Comparison of ENCODE assay signal across 11 cellular contexts in genomic region chr13:23428183-23428528, GRCh38. TPM values are rescaled to one million over a fixed set of nuclear protein-coding genes. Genes with fewer than 3 reads are reported as not detected.
DNase-seq lines count a peak whose midpoint lies in the region; ATAC-seq and TF ChIP-seq lines count a peak whose summit lies in the region.
"Had no signal": no experiment of that assay in that cellular context is flagged by ENCODE, and none has a peak within 500 bp of the region (broad histone marks: within the 10 kb centered on the region; RNA-seq: fewer than 3 reads in every experiment).

No MANE protein-coding gene starts in this region.

- H3K9ac ChIP-seq in PC-3 (ENCODE audit: low read length): peak overlapping the region; percentile 32; the same call in 1 of the 2 replicates

- ATAC-seq in PC-3: no peak

- H3K36me3 ChIP-seq in PC-3 (ENCODE audit: low read depth, low read length) (no peaks in the 10 kb centered on the region), mesodermal cell (ENCODE audit: control insufficient read depth, insufficient read depth, low read length) (no peaks in the 10 kb centered on the region)

- intact Hi-C loops in PC-3 (cut with micrococcal nuclease): loop anchor here (5.0 kb wide), 1 partner anchor 51 kb away; no protein-coding TSS in a partner anchor

- no peaks in the 10 kb centered on the region for H3K27me3 ChIP-seq in PC-3 (ENCODE audit: low read length)

- POLR2A ChIA-PET in PC-3 (lab: Charles Lee; ENCODE audit: unreplicated experiment): no interaction called here

- TF ChIP-seq CTCF in PC-3 (conservative IDR thresholded peaks at IDR 0.05; ENCODE audit: low read depth, low read length) (no peak), coronary artery (IDR thresholded peaks at IDR 0.05) (no peak)

- H3K79me2 ChIP-seq in PC-3 (ENCODE audit: low read length): no peaks in the 10 kb centered on the region

- H3K4me2 ChIP-seq in PC-3 (ENCODE audit: low read length): peak overlapping the region; percentile 69

- no peaks in the 10 kb centered on the region for H4K20me1 ChIP-seq in PC-3 (ENCODE audit: low read length)

- peak overlapping the region; percentile 60; the same call in 1 of the 2 replicates for H2AFZ ChIP-seq in PC-3 (ENCODE audit: low read length)

- H3K4me1 ChIP-seq in PC-3 (ENCODE audit: insufficient read depth, low read length): peaks cover 20% of the 10 kb centered on the region
- peaks cover 15% of the 10 kb centered on the region for H3K4me1 ChIP-seq in mesodermal cell (ENCODE audit: control insufficient read depth, insufficient read depth, low read length, poor library complexity, severe bottlenecking)

- no peak overlapping the region for H3K4me3 ChIP-seq in PC-3 (ENCODE audit: low read length)
- peak overlapping the region; percentile 56 for H3K4me3 ChIP-seq in coronary artery
- no peak overlapping the region for H3K4me3 ChIP-seq in mesodermal cell (ENCODE audit: extremely low read depth, insufficient read depth, low read length, poor library complexity, severe bottlenecking)

- 82 to 95% methylated on average over 3 of the region's 6 CpGs for WGBS in mesodermal cell (ENCODE audit: insufficient coverage in 2 of 2), 2 experiments

- peak overlapping the region; percentile 83 for H3K27ac ChIP-seq in PC-3 (ENCODE audit: low read length)
- peak overlapping the region; percentile 73 to 89 for H3K27ac ChIP-seq in coronary artery
- peak overlapping the region; percentile 46 for H3K27ac ChIP-seq in mesodermal cell (ENCODE audit: low read depth, low read length, severe bottlenecking)

- H3F3A ChIP-seq in PC-3 (ENCODE audit: low read length, unreplicated experiment): no peaks in the 10 kb centered on the region

- CTCF ChIA-PET in PC-3 (lab: Charles Lee): no interaction called here

- no peaks in the 10 kb centered on the region for H3K9me2 ChIP-seq in PC-3 (replicated peaks; ENCODE audit: low read length)

- DNase-seq in PC-3 (no peak), coronary artery (ENCODE audit: low spot score) (no peak), stromal cell of bone marrow (ENCODE audit: low read depth) (peak; percentile 33), NCI-H187 (lab: John Stamatoyannopoulos, UW) (no peak), RPMI8226 (no peak), inferior parietal cortex (ENCODE audit: extremely low spot score) (no peak)
- DNase-seq in stimulated activated CD4-positive, alpha-beta T cell treated with anti-CD3 and anti-CD28 coated beads, Interleukin-2, amount 100 ng/mL, for 24 hours: no peak
- DNase-seq: amygdala, islet precursor cell, MM.1S had no signal

- no peaks in the 10 kb centered on the region for H3K9me3 ChIP-seq in PC-3 (ENCODE audit: low read length)
- H3K9me3 ChIP-seq in mesodermal cell (ENCODE audit: control insufficient read depth, low read length): no peaks in the 10 kb centered on the region

- no TSS peak for BruUV-seq in PC-3 (replicated peaks; lab: Mats Ljungman, UMichigan)

RNA-seq across cellular contexts. Expression of gene SACS, which starts 5.3 kb away (rescaled TPM):
- total RNA-seq in PC-3 (2014; rRNA removed): 31.6 and 85.2 TPM in 2 replicates
- polyA plus RNA-seq in mesodermal cell (2013, experiment 1 of 2): 25.5 TPM
- polyA plus RNA-seq in mesodermal cell (2013, experiment 2 of 2): 19.2 TPM
